Comparison of ENCODE assay signal across 10 cellular contexts in genomic region chr6:135114355-135115145, GRCh38. TPM values are rescaled to one million over a fixed set of nuclear protein-coding genes. Genes with fewer than 3 reads are reported as not detected.
DNase-seq lines count a peak whose midpoint lies in the region; ATAC-seq and TF ChIP-seq lines count a peak whose summit lies in the region.
"Had no signal": no experiment of that assay in that cellular context is flagged by ENCODE, and none has a peak within 500 bp of the region (broad histone marks: within the 10 kb centered on the region; RNA-seq: fewer than 3 reads in every experiment).

No MANE protein-coding gene starts in this region.

- H3K9me3 Mint-ChIP-seq in GM23338 (no peaks in the 10 kb centered on the region), endodermal cell (no peaks in the 10 kb centered on the region)
- H3K9me3 Mint-ChIP-seq: memory B cell had no signal

- H3K36me3 ChIP-seq in GM23338 (ENCODE audit: insufficient read depth) (no peaks in the 10 kb centered on the region), Karpas-422 (ENCODE audit: insufficient read depth, low read length) (no peaks in the 10 kb centered on the region), endodermal cell (ENCODE audit: control insufficient read depth, insufficient read depth, low read length) (no peaks in the 10 kb centered on the region)

- ATAC-seq in GM18870 (IDR thresholded peaks at IDR 0.05; ENCODE audit: unreplicated experiment) = peak; percentile 58
- ATAC-seq in GM23338 = no peak

- H3K9ac ChIP-seq in Karpas-422 (ENCODE audit: low read length) = no peak overlapping the region
- H3K9ac ChIP-seq in endodermal cell (ENCODE audit: extremely low read depth, low read length, poor library complexity, severe bottlenecking) = no peak overlapping the region

- no peak overlapping the region for H3K27ac Mint-ChIP-seq in GM23338
- no peak overlapping the region for H3K27ac Mint-ChIP-seq in endodermal cell
- H3K27ac Mint-ChIP-seq: memory B cell had no signal

- H3K9me3 ChIP-seq in Karpas-422 (ENCODE audit: low read length) (no peaks in the 10 kb centered on the region), endodermal cell (ENCODE audit: control insufficient read depth, low read length) (no peaks in the 10 kb centered on the region)

- H3K27me3 Mint-ChIP-seq in GM23338 (ENCODE audit: insufficient read depth, low read depth, poor library complexity) (no peaks in the 10 kb centered on the region), endodermal cell (ENCODE audit: insufficient read depth) (no peaks in the 10 kb centered on the region)

- TF ChIP-seq CTCF in GM23338 (conservative IDR thresholded peaks at IDR 0.05; ENCODE audit: low read depth in 2 of 2) (no peak), endodermal cell (conservative IDR thresholded peaks at IDR 0.05) (no peak)

- 96 to 97% methylated on average over 3 to 10 of the region's 11 CpGs for WGBS in endodermal cell (ENCODE audit: insufficient coverage in 1 of 2, insufficient read length in 1 of 2), 2 experiments

- no peak for DNase-seq in GM23338 (ENCODE audit: low spot score)
- peak; percentile 27 for DNase-seq in Karpas-422
- DNase-seq in stimulated activated CD4-positive, alpha-beta T cell treated with anti-CD3 and anti-CD28 coated beads, Interleukin-4, amount 100 ng/mL, for 1 hour = peak; percentile 41
- no peak for DNase-seq in endodermal cell
- DNase-seq in cerebellar nuclear complex (lab: John Stamatoyannopoulos, UW) = no peak
- no peak for DNase-seq in NCI-H345 treated with DMSO at 0.1 percent for 48 hours (lab: John Stamatoyannopoulos, UW; ENCODE audit: unreplicated experiment)
- no peak for DNase-seq in DMS153 treated with DMSO at 0.1 percent for 48 hours (lab: John Stamatoyannopoulos, UW; ENCODE audit: unreplicated experiment)
- DNase-seq: NCI-H2081 treated with DMSO at 0.1 percent for 48 hours had no signal

- H3K9me2 ChIP-seq in GM23338 (ENCODE audit: insufficient read depth) (no peaks in the 10 kb centered on the region), Karpas-422 (replicated peaks; ENCODE audit: insufficient read depth, low read length) (no peaks in the 10 kb centered on the region)

- H3K36me3 Mint-ChIP-seq in GM23338 (ENCODE audit: low read depth) (no peaks in the 10 kb centered on the region), endodermal cell (ENCODE audit: low read depth) (no peaks in the 10 kb centered on the region)
- H3K36me3 Mint-ChIP-seq: memory B cell had no signal

- H2AFZ ChIP-seq in GM23338 (peak overlapping the region; percentile 2; the same call in 1 of the 2 replicates), Karpas-422 (ENCODE audit: low read length) (no peak overlapping the region)

- H3K4me3 ChIP-seq in GM23338 = no peak overlapping the region
- H3K4me3 ChIP-seq in Karpas-422 (ENCODE audit: low read length) = no peak overlapping the region
- no peak overlapping the region for H3K4me3 ChIP-seq in endodermal cell (ENCODE audit: low read length)

- no peaks in the 10 kb centered on the region for H4K20me1 ChIP-seq in GM23338 (replicated peaks; ENCODE audit: insufficient read depth)
- H4K20me1 ChIP-seq in Karpas-422 (ENCODE audit: insufficient read depth, low read depth, low read length) = no peaks in the 10 kb centered on the region

- no peak overlapping the region for H3K27ac ChIP-seq in GM23338 (ENCODE audit: low read depth)
- H3K27ac ChIP-seq in Karpas-422 (ENCODE audit: low read length) = no peak overlapping the region
- H3K27ac ChIP-seq in endodermal cell (ENCODE audit: low read depth, low read length) = no peak overlapping the region

- H3K4me1 Mint-ChIP-seq in GM23338 = no peaks in the 10 kb centered on the region
- H3K4me1 Mint-ChIP-seq in endodermal cell = no peaks in the 10 kb centered on the region

- H3K27me3 ChIP-seq in GM23338 (ENCODE audit: insufficient read depth) (no peaks in the 10 kb centered on the region), Karpas-422 (ENCODE audit: low read length) (no peaks in the 10 kb centered on the region), endodermal cell (ENCODE audit: control insufficient read depth, insufficient read depth, low read length, poor library complexity, severe bottlenecking) (no peaks in the 10 kb centered on the region)

- no peaks in the 10 kb centered on the region for H3F3A ChIP-seq in GM23338 (replicated peaks; ENCODE audit: low read depth)

- no peak overlapping the region for H3K4me2 ChIP-seq in GM23338
- no peak overlapping the region for H3K4me2 ChIP-seq in Karpas-422 (ENCODE audit: low read depth, low read length, poor library complexity, severe bottlenecking)

- H3K4me3 Mint-ChIP-seq in GM23338 (no peak overlapping the region), endodermal cell (no peak overlapping the region)
- H3K4me3 Mint-ChIP-seq: memory B cell had no signal

- H3K79me2 ChIP-seq in GM23338 (replicated peaks; ENCODE audit: insufficient read depth) (no peaks in the 10 kb centered on the region), Karpas-422 (ENCODE audit: low read length) (no peaks in the 10 kb centered on the region)

- no peaks in the 10 kb centered on the region for H3K4me1 ChIP-seq in GM23338 (ENCODE audit: insufficient read depth)
- H3K4me1 ChIP-seq in Karpas-422 (ENCODE audit: low read length) = peaks cover 3% of the 10 kb centered on the region
- no peaks in the 10 kb centered on the region for H3K4me1 ChIP-seq in endodermal cell (ENCODE audit: control insufficient read depth, insufficient read depth, low read length)

TF ChIP-seq in GM23338, 12 proteins besides CTCF, POLR2A, EP300 and RAD21 (continues in another document):
- no peak for TF ChIP-seq EZH2phosphoT487 (IDR thresholded peaks at IDR 0.05; ENCODE audit: unreplicated experiment)
- no peak for TF ChIP-seq ZNF462 (CRISPR knock-in tag; IDR thresholded peaks at IDR 0.05)
- no peak for TF ChIP-seq ZNF114 (CRISPR knock-in tag; IDR thresholded peaks at IDR 0.05)
- TF ChIP-seq JUNB (IDR thresholded peaks at IDR 0.05; ENCODE audit: unreplicated experiment) = no peak
- TF ChIP-seq POLR2AphosphoS5 (IDR thresholded peaks at IDR 0.05; ENCODE audit: low read depth) = no peak
- TF ChIP-seq NANOG (IDR thresholded peaks at IDR 0.05; ENCODE audit: borderline replicate concordance) = no peak

RNA-seq across cellular contexts. Expression of gene HBS1L, which starts 59.9 kb away (rescaled TPM):
- total RNA-seq in GM23338 (2014; rRNA removed; shearing (Covaris generic)) = 87.5 and 94.1 TPM in 2 replicates
- 53.5 and 59.9 TPM in 2 replicates for polyA plus RNA-seq in GM23338 (2016; fragmentation: Nextera tagmentation; extraction: Ambion mirVana)
- total RNA-seq in Karpas-422 (2014; rRNA removed; shearing (Covaris generic); ENCODE audit: low replicate concordance) = 63.6 and 69.6 TPM in 2 replicates
- total RNA-seq in endodermal cell = 100 to 1,000 TPM; 106 to 122 TPM
- 74.7 TPM for polyA plus RNA-seq in endodermal cell (2013, experiment 1 of 2)
- 67.1 TPM for polyA plus RNA-seq in endodermal cell (2013, experiment 2 of 2)

Comparison
In these comparisons a context has a peak if more than half of its experiments do, and no peak if none do; other contexts are left out.
1. DNase-seq: peak in Karpas-422 (single experiment) and stimulated activated CD4-positive, alpha-beta T cell treated with anti-CD3 and anti-CD28 coated beads, Interleukin-4, amount 100 ng/mL, for 1 hour (single experiment); none in GM23338 (single experiment), endodermal cell (single experiment), cerebellar nuclear complex (0 of 2), NCI-H345 treated with DMSO at 0.1 percent for 48 hours (single experiment) and DMS153 treated with DMSO at 0.1 percent for 48 hours (single experiment).